ENCODE assay signal across 14 cellular contexts in genomic region chr5:121870489-121870888, GRCh38. TPM values are rescaled to one million over a fixed set of nuclear protein-coding genes. Genes with fewer than 3 reads are reported as not detected.
DNase-seq lines count a peak whose midpoint lies in the region; ATAC-seq and TF ChIP-seq lines count a peak whose summit lies in the region.
"Had no signal": no experiment of that assay in that cellular context is flagged by ENCODE, and none has a peak within 500 bp of the region (broad histone marks: within the 10 kb centered on the region; RNA-seq: fewer than 3 reads in every experiment).

No MANE protein-coding gene starts in this region.

- peak; percentile 19 for DNase-seq in NCI-H748 (lab: John Stamatoyannopoulos, UW; ENCODE audit: unreplicated experiment)
- no peak for DNase-seq in NCI-H748 treated with DMSO at 0.1 percent for 48 hours (lab: John Stamatoyannopoulos, UW)
- DNase-seq in NCI-H526 treated with DMSO at 0.1 percent for 48 hours (lab: John Stamatoyannopoulos, UW) = peak; percentile 3
- peak; percentile 16 for DNase-seq in dermis blood vessel endothelial cell
- no peak for DNase-seq in progenitor cell of endocrine pancreas (ENCODE audit: low spot score, unreplicated experiment)
- no peak for DNase-seq in NK-92 treated with Interleukin-12 subunit alpha and Interleukin-12 subunit beta, amount 100 ng/mL, for 24 hours (lab: John Stamatoyannopoulos, UW)
- DNase-seq in NCI-H1417 treated with DMSO at 0.1 percent for 48 hours (lab: John Stamatoyannopoulos, UW) = no peak
- DNase-seq: activated CD4-positive, CD25-positive, alpha-beta regulatory T cell; activated naive CD4-positive, alpha-beta T cell treated with anti-CD3 and anti-CD28 coated beads, Interleukin-2, amount 10 ng/mL, durations not matched to agents 7 days and 5 days; KG1; kidney glomerular epithelial cell; occipital lobe; upper lobe of right lung had no signal

- H3K36me3 Mint-ChIP-seq in progenitor cell of endocrine pancreas (ENCODE audit: insufficient read depth) = no peaks in the 10 kb centered on the region
- H3K36me3 Mint-ChIP-seq: activated naive CD4-positive, alpha-beta T cell treated with anti-CD3 and anti-CD28 coated beads, Interleukin-2, amount 10 ng/mL, durations not matched to agents 7 days and 5 days had no signal

- H3K4me1 Mint-ChIP-seq in progenitor cell of endocrine pancreas (ENCODE audit: low read depth) = no peaks in the 10 kb centered on the region
- H3K4me1 Mint-ChIP-seq: activated naive CD4-positive, alpha-beta T cell treated with anti-CD3 and anti-CD28 coated beads, Interleukin-2, amount 10 ng/mL, durations not matched to agents 7 days and 5 days had no signal

- H3K4me3 Mint-ChIP-seq in progenitor cell of endocrine pancreas (ENCODE audit: low read depth) = no peak overlapping the region
- H3K4me3 Mint-ChIP-seq: activated naive CD4-positive, alpha-beta T cell treated with anti-CD3 and anti-CD28 coated beads, Interleukin-2, amount 10 ng/mL, durations not matched to agents 7 days and 5 days had no signal

- no peak overlapping the region for H3K27ac Mint-ChIP-seq in progenitor cell of endocrine pancreas
- H3K27ac Mint-ChIP-seq: activated naive CD4-positive, alpha-beta T cell treated with anti-CD3 and anti-CD28 coated beads, Interleukin-2, amount 10 ng/mL, durations not matched to agents 7 days and 5 days had no signal

- H3K9me3 Mint-ChIP-seq in progenitor cell of endocrine pancreas (ENCODE audit: low read depth) = no peaks in the 10 kb centered on the region
- H3K9me3 Mint-ChIP-seq: activated naive CD4-positive, alpha-beta T cell treated with anti-CD3 and anti-CD28 coated beads, Interleukin-2, amount 10 ng/mL, durations not matched to agents 7 days and 5 days had no signal

- H3K27me3 Mint-ChIP-seq in progenitor cell of endocrine pancreas = no peaks in the 10 kb centered on the region
- H3K27me3 Mint-ChIP-seq: activated naive CD4-positive, alpha-beta T cell treated with anti-CD3 and anti-CD28 coated beads, Interleukin-2, amount 10 ng/mL, durations not matched to agents 7 days and 5 days had no signal

- TF ChIP-seq CTCF in progenitor cell of endocrine pancreas (IDR thresholded peaks at IDR 0.05; ENCODE audit: unreplicated experiment) = peak; percentile 42

- ATAC-seq in GM19023 (IDR thresholded peaks at IDR 0.05; ENCODE audit: unreplicated experiment) = no peak
- ATAC-seq: upper lobe of right lung had no signal

RNA-seq across cellular contexts. Expression of gene FTMT, which starts 18.8 kb away (rescaled TPM):
- total RNA-seq in dermis blood vessel endothelial cell (not detected in 2 replicates), progenitor cell of endocrine pancreas (not detected in 2 replicates)
- total RNA-seq: occipital lobe, upper lobe of right lung had no signal

Comparison
In these comparisons a context has a peak if more than half of its experiments do, and no peak if none do; other contexts are left out.
1. DNase-seq: peak in NCI-H748 (single experiment), NCI-H526 treated with DMSO at 0.1 percent for 48 hours (single experiment) and dermis blood vessel endothelial cell (single experiment); none in NCI-H748 treated with DMSO at 0.1 percent for 48 hours (single experiment), progenitor cell of endocrine pancreas (single experiment), NK-92 treated with Interleukin-12 subunit alpha and Interleukin-12 subunit beta, amount 100 ng/mL, for 24 hours (single experiment) and NCI-H1417 treated with DMSO at 0.1 percent for 48 hours (single experiment).